ENCODE assay signal across 1 cellular context in the genomic region with DNA sequence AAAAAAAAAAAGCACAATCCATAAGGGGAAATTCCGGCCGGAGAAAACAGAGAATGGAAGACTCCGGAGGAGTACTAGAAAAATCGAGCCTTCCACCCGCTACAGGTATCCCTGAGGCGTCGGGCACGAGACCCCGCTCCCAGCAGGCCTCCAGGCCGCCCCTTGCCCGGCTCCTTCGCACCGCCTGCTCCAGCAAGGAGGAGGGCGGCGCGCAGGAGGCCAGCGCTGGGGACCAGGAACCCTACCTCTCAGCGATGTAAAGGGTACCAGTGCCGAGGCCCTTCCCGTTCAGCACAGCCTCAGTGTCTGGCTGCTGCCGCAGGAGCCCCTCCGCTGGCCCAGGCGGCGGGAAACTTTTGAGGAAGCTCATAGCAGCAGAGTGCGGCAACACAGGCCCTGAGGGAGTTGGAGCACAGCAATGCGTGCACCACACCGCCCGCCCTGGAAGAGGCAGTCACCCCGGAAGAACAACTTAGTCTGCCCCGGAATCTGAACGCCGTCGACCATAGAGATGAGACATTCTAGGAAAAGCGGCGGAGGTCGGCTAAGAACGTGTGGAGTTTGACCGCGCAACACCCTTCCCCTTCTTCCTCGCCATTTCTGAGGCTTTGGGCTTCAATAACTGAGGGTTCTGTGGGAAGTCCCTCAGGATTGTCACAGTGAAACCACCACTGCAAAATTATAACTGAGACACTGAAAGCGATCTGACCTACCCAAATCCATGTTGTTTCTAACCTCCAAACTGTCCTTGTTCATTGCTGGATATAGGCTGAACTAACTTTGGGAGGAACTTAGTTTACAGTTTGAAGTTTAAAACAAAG.
TF ChIP-seq lines count a peak whose summit lies in the region.

A gene with protein sequence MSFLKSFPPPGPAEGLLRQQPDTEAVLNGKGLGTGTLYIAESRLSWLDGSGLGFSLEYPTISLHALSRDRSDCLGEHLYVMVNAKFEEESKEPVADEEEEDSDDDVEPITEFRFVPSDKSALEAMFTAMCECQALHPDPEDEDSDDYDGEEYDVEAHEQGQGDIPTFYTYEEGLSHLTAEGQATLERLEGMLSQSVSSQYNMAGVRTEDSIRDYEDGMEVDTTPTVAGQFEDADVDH (minus strand): TSS at position 450 of the 821 bp plus-strand sequence. CDS start 80 bp downstream, at position 370.

TF ChIP-seq in HepG2, 621 proteins besides CTCF, POLR2A, EP300 and RAD21 (continued from another document and continues in another):
- TF ChIP-seq KAT2B (IDR thresholded peaks at IDR 0.05; ENCODE audit: borderline replicate concordance, low read depth, low read length) (no peak), E2F2 (CRISPR knock-in tag; IDR thresholded peaks at IDR 0.05; ENCODE audit: borderline replicate concordance) (peak; percentile 50; the same call in 1 of the 2 replicates), ZNF687 (CRISPR knock-in tag; IDR thresholded peaks at IDR 0.05) (peak; percentile 93), FOXO1 (CRISPR knock-in tag; IDR thresholded peaks at IDR 0.05) (peak; percentile 72), CBX5 (CRISPR knock-in tag; IDR thresholded peaks at IDR 0.05; ENCODE audit: borderline replicate concordance) (peak; percentile 57; the same call in 1 of the 2 replicates), TIGD3 (CRISPR knock-in tag; IDR thresholded peaks at IDR 0.05; ENCODE audit: borderline replicate concordance) (no peak), HHEX (CRISPR knock-in tag; IDR thresholded peaks at IDR 0.05) (no peak), PCBP1 (IDR thresholded peaks at IDR 0.05; ENCODE audit: borderline replicate concordance, low read depth, low read length) (no peak), NCOA1 (CRISPR knock-in tag; IDR thresholded peaks at IDR 0.05) (peak; percentile 37; the same call in 1 of the 2 replicates), ZNF343 (CRISPR knock-in tag; IDR thresholded peaks at IDR 0.05) (peak; percentile 85), NFATC3 (CRISPR knock-in tag; IDR thresholded peaks at IDR 0.05) (0 out of 2 replicates have a peak, but pooled peaks have one; percentile 45), HINFP (CRISPR knock-in tag; IDR thresholded peaks at IDR 0.05; ENCODE audit: low read depth) (peak; percentile 39; the same call in 1 of the 2 replicates), ZNF746 (CRISPR knock-in tag; IDR thresholded peaks at IDR 0.05) (peak; percentile 80), ZNF121 (CRISPR knock-in tag; IDR thresholded peaks at IDR 0.05) (no peak; the same call in 1 of the 2 replicates), MAFK (conservative IDR thresholded peaks at IDR 0.05 in 1 of 2, IDR thresholded peaks at IDR 0.05 in 1 of 2; ENCODE audit: low read length in 2 of 2) (no peak), CCDC6 (CRISPR knock-in tag; IDR thresholded peaks at IDR 0.05) (no peak; the same call in 1 of the 2 replicates), SOX13 (IDR thresholded peaks at IDR 0.05) (no peak; the same call in 1 of the 2 replicates), SOX13 (CRISPR knock-in tag; conservative IDR thresholded peaks at IDR 0.05 in 1 of 2, IDR thresholded peaks at IDR 0.05 in 1 of 2) (peak in 1 of 2 experiments; percentile 55; a peak in 2 of 4 replicates), TFDP1 (CRISPR knock-in tag; IDR thresholded peaks at IDR 0.05; ENCODE audit: borderline replicate concordance) (peak; percentile 81; the same call in 1 of the 2 replicates), FOXM1 (CRISPR knock-in tag; IDR thresholded peaks at IDR 0.05) (peak; percentile 57; the same call in 1 of the 2 replicates), ZNF564 (CRISPR knock-in tag; IDR thresholded peaks at IDR 0.05) (no peak), MED1 (CRISPR knock-in tag; IDR thresholded peaks at IDR 0.05) (peak; percentile 68), HNRNPL (IDR thresholded peaks at IDR 0.05; ENCODE audit: low read depth, low read length) (no peak), RFX1 (IDR thresholded peaks at IDR 0.05) (no peak), ZNF318 (CRISPR knock-in tag; IDR thresholded peaks at IDR 0.05) (peak; percentile 81; the same call in 1 of the 2 replicates), RELA (CRISPR knock-in tag; IDR thresholded peaks at IDR 0.05) (no peak), ZNF768 (CRISPR knock-in tag; IDR thresholded peaks at IDR 0.05) (peak; percentile 82), REST (IDR thresholded peaks at IDR 0.05; ENCODE audit: borderline replicate concordance in 1 of 2, low read depth in 1 of 2, low read length in 2 of 2) (peak in 1 of 2 experiments; percentile 43; a peak in 1 of 4 replicates)
